Comparison of ENCODE assay signal across 10 cellular contexts in genomic region chr19:47848871-47849473, GRCh38. TPM values are rescaled to one million over a fixed set of nuclear protein-coding genes. Genes with fewer than 3 reads are reported as not detected.
A peak's percentile ranks its signal among the peaks of the same experiment; 100 is the strongest.
DNase-seq lines count a peak whose midpoint lies in the region; ATAC-seq and TF ChIP-seq lines count a peak whose summit lies in the region.
"Had no signal": no experiment of that assay in that cellular context is flagged by ENCODE, and none has a peak within 500 bp of the region (broad histone marks: within the 10 kb centered on the region; RNA-seq: fewer than 3 reads in every experiment).

No MANE protein-coding gene starts in this region.

- ATAC-seq in body of pancreas (no peak), GM19452 (IDR thresholded peaks at IDR 0.05; ENCODE audit: unreplicated experiment) (no peak)

- H3K9me3 ChIP-seq in ES-I3 (ENCODE audit: control insufficient read depth, insufficient read depth, low read length), result no peaks in the 10 kb centered on the region
- H3K9me3 ChIP-seq in NT2/D1 (ENCODE audit: insufficient read depth, low read length), result no peaks in the 10 kb centered on the region
- H3K9me3 ChIP-seq in body of pancreas, result no peaks in the 10 kb centered on the region
- no peaks in the 10 kb centered on the region for H3K9me3 ChIP-seq in neuronal stem cell (replicated peaks in 1 of 2; ENCODE audit: control insufficient read depth in 2 of 2, insufficient read depth in 1 of 2, low read depth in 1 of 2, low read length in 2 of 2)

- H3K9ac ChIP-seq in ES-I3 (ENCODE audit: low read depth, low read length) (peak overlapping the region; percentile 42), NT2/D1 (ENCODE audit: insufficient read length, low read depth) (peak overlapping the region; percentile 51), neuronal stem cell (ENCODE audit: low read depth, low read length, poor library complexity) (no peak overlapping the region)

- H2AFZ ChIP-seq in neuronal stem cell (ENCODE audit: low read length), result peak overlapping the region; percentile 58

- H3K4me1 ChIP-seq in ES-I3 (ENCODE audit: insufficient read depth, low read length) (peaks cover 6% of the 10 kb centered on the region; the same call in 1 of the 2 replicates), NT2/D1 (ENCODE audit: insufficient read depth, insufficient read length) (peaks cover 4% of the 10 kb centered on the region), body of pancreas (peaks cover 5% of the 10 kb centered on the region), neuronal stem cell (ENCODE audit: control insufficient read depth in 2 of 2, insufficient read depth in 1 of 2, low read depth in 1 of 2, low read length in 2 of 2) (no peaks in the 10 kb centered on the region)

- H2BK15ac ChIP-seq in neuronal stem cell (ENCODE audit: low read length), result no peak overlapping the region

- H4K91ac ChIP-seq in neuronal stem cell (ENCODE audit: low read depth, low read length, poor library complexity), result no peak overlapping the region

- no peak overlapping the region for H3K23ac ChIP-seq in neuronal stem cell (ENCODE audit: low read depth, low read length, poor library complexity)

- H4K8ac ChIP-seq in neuronal stem cell (ENCODE audit: low read depth, low read length), result no peak overlapping the region

- peak overlapping the region; percentile 46 for H3K4me2 ChIP-seq in neuronal stem cell (ENCODE audit: insufficient read depth, low read length, poor library complexity, severe bottlenecking)

- DNase-seq in NT2/D1 (ENCODE audit: low read depth, low spot score), result peak; percentile 57
- peak in 3 of 4 donors; percentile 18 to 41 (median 29) for DNase-seq in body of pancreas
- DNase-seq in neuronal stem cell (ENCODE audit: low spot score), result peak; percentile 80
- DNase-seq in NCI-H187 treated with DMSO at 0.1 percent for 48 hours (lab: John Stamatoyannopoulos, UW), result no peak
- no peak for DNase-seq in dedifferentiated amniotic fluid mesenchymal stem cell (ENCODE audit: extremely low spot score)
- DNase-seq in Ammon's horn (ENCODE audit: low spot score), result no peak

- H3K27ac ChIP-seq in body of pancreas (no peak overlapping the region), neuronal stem cell (replicated peaks; ENCODE audit: low read length) (peak overlapping the region; percentile 86)

- no peak overlapping the region for H2BK5ac ChIP-seq in neuronal stem cell (ENCODE audit: low read length)

- no peaks in the 10 kb centered on the region for H3K79me1 ChIP-seq in neuronal stem cell (ENCODE audit: low read depth, low read length)

- 3 to 6% methylated on average over 17 to 22 of the region's 22 CpGs for WGBS in body of pancreas, 2 donors
- no CpG with 5 or more reads among the region's 22 CpGs for WGBS in neuronal stem cell (ENCODE audit: extremely low coverage in 2 of 2, insufficient read length in 2 of 2, insufficient replicate concordance in 1 of 2), 2 donors

- H3K36me3 ChIP-seq in ES-I3 (ENCODE audit: insufficient read depth, low read length), result no peaks in the 10 kb centered on the region
- H3K36me3 ChIP-seq in NT2/D1 (ENCODE audit: insufficient read depth, insufficient read length, low read length), result no peaks in the 10 kb centered on the region
- H3K36me3 ChIP-seq in body of pancreas (replicated peaks in 1 of 2; ENCODE audit: insufficient read depth in 1 of 2, low read depth in 2 of 2), result no peaks in the 10 kb centered on the region
- no peaks in the 10 kb centered on the region for H3K36me3 ChIP-seq in neuronal stem cell (replicated peaks in 1 of 2; ENCODE audit: control insufficient read depth in 2 of 2, insufficient read depth in 2 of 2, low read length in 2 of 2)

- no peaks in the 10 kb centered on the region for H3K27me3 ChIP-seq in NT2/D1 (ENCODE audit: insufficient read depth, insufficient read length)
- peaks cover 0 to 9% of the 10 kb centered on the region in 2 donors for H3K27me3 ChIP-seq in body of pancreas
- H3K27me3 ChIP-seq in neuronal stem cell (ENCODE audit: control insufficient read depth in 3 of 3, insufficient read depth in 3 of 3, low read depth in 1 of 3, low read length in 3 of 3), result peaks cover 0 to 25% (median 0%) of the 10 kb centered on the region in 3 experiments

- no peak for TF ChIP-seq POLR2A in body of pancreas (IDR thresholded peaks at IDR 0.05)

- TF ChIP-seq CTCF in body of pancreas (IDR thresholded peaks at IDR 0.05), result peak in 4 of 7 experiments; percentile 15 to 34 (median 26)

- H2BK12ac ChIP-seq in neuronal stem cell (ENCODE audit: low read length), result no peak overlapping the region

- peak overlapping the region; percentile 26 for H3K4me3 ChIP-seq in NT2/D1 (ENCODE audit: insufficient read length, low read depth)
- H3K4me3 ChIP-seq in body of pancreas, result no peak overlapping the region
- H3K4me3 ChIP-seq in neuronal stem cell (ENCODE audit: low read length in 2 of 2), result no peak overlapping the region

- H3K14ac ChIP-seq in neuronal stem cell (ENCODE audit: low read length), result no peak overlapping the region

- intact Hi-C loops in body of pancreas (cut with DNase I), result no loop called here

- H2BK120ac ChIP-seq in neuronal stem cell (ENCODE audit: low read depth, low read length), result no peak overlapping the region

- no peak overlapping the region for H2AK5ac ChIP-seq in neuronal stem cell (ENCODE audit: low read depth, low read length)

- H3K18ac ChIP-seq in neuronal stem cell (ENCODE audit: low read length), result peak overlapping the region; percentile 49

- no peak overlapping the region for H3K4ac ChIP-seq in neuronal stem cell (ENCODE audit: low read length)

RNA-seq across cellular contexts. Expression of gene TPRX2, which starts 10.1 kb away (rescaled TPM):
- total RNA-seq in body of pancreas, result not detected
- not detected for polyA plus RNA-seq in neuronal stem cell (2013, experiment 1 of 2)
- not detected for polyA plus RNA-seq in neuronal stem cell (2013, experiment 2 of 2)
- total RNA-seq: mononuclear cell had no signal
- polyA plus RNA-seq: IgD-negative memory B cell had no signal

RNA-seq across cellular contexts. Expression of gene CRX, which starts 27.2 kb away (rescaled TPM):
- not detected for total RNA-seq in body of pancreas
- polyA plus RNA-seq in neuronal stem cell (2013, experiment 1 of 2), result 0.14 TPM
- 0.08 TPM for polyA plus RNA-seq in neuronal stem cell (2013, experiment 2 of 2)
- total RNA-seq: mononuclear cell had no signal
- polyA plus RNA-seq: IgD-negative memory B cell had no signal

RNA-seq across cellular contexts. Expression of gene SULT2A1, which starts 37.1 kb away (rescaled TPM):
- total RNA-seq in body of pancreas, result not detected
- polyA plus RNA-seq in neuronal stem cell (2013, experiment 1 of 2), result not detected
- polyA plus RNA-seq in neuronal stem cell (2013, experiment 2 of 2), result not detected
- total RNA-seq: mononuclear cell had no signal
- polyA plus RNA-seq: IgD-negative memory B cell had no signal

RNA-seq across cellular contexts. Expression of gene TPRX1, which starts 44.6 kb away (rescaled TPM):
- total RNA-seq in body of pancreas, result not detected
- polyA plus RNA-seq in neuronal stem cell (2013, experiment 1 of 2), result not detected
- not detected for polyA plus RNA-seq in neuronal stem cell (2013, experiment 2 of 2)
- total RNA-seq: mononuclear cell had no signal
- polyA plus RNA-seq: IgD-negative memory B cell had no signal

Comparison
In these comparisons a context has a peak if more than half of its experiments do, and no peak if none do; other contexts are left out.
1. DNase-seq: peak in NT2/D1 (single experiment), body of pancreas (3 of 4) and neuronal stem cell (single experiment); none in NCI-H187 treated with DMSO at 0.1 percent for 48 hours (single experiment), dedifferentiated amniotic fluid mesenchymal stem cell (single experiment) and Ammon's horn (single experiment).